Comparison of ENCODE assay signal across 27 cellular contexts in genomic region chr4:38676986-38677385, GRCh38. TPM values are rescaled to one million over a fixed set of nuclear protein-coding genes. Genes with fewer than 3 reads are reported as not detected.
A peak's percentile ranks its signal among the peaks of the same experiment; 100 is the strongest.
DNase-seq lines count a peak whose midpoint lies in the region; ATAC-seq and TF ChIP-seq lines count a peak whose summit lies in the region.
"Had no signal": no experiment of that assay in that cellular context is flagged by ENCODE, and none has a peak within 500 bp of the region (broad histone marks: within the 10 kb centered on the region; RNA-seq: fewer than 3 reads in every experiment).

No MANE protein-coding gene starts in this region.

- H3K9me3 ChIP-seq in CD4-positive, alpha-beta T cell (ENCODE audit: control insufficient read depth, low read length), result no peaks in the 10 kb centered on the region
- no peaks in the 10 kb centered on the region for H3K9me3 ChIP-seq in sigmoid colon
- H3K9me3 ChIP-seq: left lung, ovary, thoracic aorta had no signal

- no peak for ATAC-seq in CD4-positive, alpha-beta T cell (ENCODE audit: poor library complexity)
- no peak for ATAC-seq in activated T-helper 17 cell treated with anti-CD3 and anti-CD28 coated beads, Interleukin-2, amount 50 U/mL, for 72 hours (replicated peaks)
- ATAC-seq: left lung had no signal

- no peaks in the 10 kb centered on the region for H3K27me3 Mint-ChIP-seq in CD4-positive, alpha-beta T cell
- no peaks in the 10 kb centered on the region for H3K27me3 Mint-ChIP-seq in activated T-helper 17 cell treated with anti-CD3 and anti-CD28 coated beads, Interleukin-2, amount 50 U/mL, for 72 hours
- peaks cover 4 to 19% (median 11%) of the 10 kb centered on the region in 3 donors for H3K27me3 Mint-ChIP-seq in immature natural killer cell (ENCODE audit: low read depth in 3 of 3)
- H3K27me3 Mint-ChIP-seq: activated B cell treated with CpG ODN at 0.5 μM for 24 hours; dendritic cell treated with granulocyte-macrophage colony-stimulating factor and Interleukin-4, amounts not matched to agents 40 ng/mL and 50 ng/mL, for 4 days had no signal

- peaks cover 51% of the 10 kb centered on the region for H3K36me3 Mint-ChIP-seq in CD4-positive, alpha-beta T cell (ENCODE audit: low read depth)
- peaks cover 35% of the 10 kb centered on the region for H3K36me3 Mint-ChIP-seq in activated T-helper 17 cell treated with anti-CD3 and anti-CD28 coated beads, Interleukin-2, amount 50 U/mL, for 72 hours (ENCODE audit: low read depth)
- H3K36me3 Mint-ChIP-seq in immature natural killer cell, result peaks cover 17 to 20% (median 17%) of the 10 kb centered on the region in 3 donors

- intact Hi-C loops in CD4-positive, alpha-beta T cell (cut with DNase I, micrococcal nuclease), result no loop called here
- intact Hi-C loops in sigmoid colon (cut with DNase I), result loop anchor here (10.0 kb wide), 2 partner anchors 188 to 702 kb away; partner anchors contain the start of gene FAM114A1

- DNase-seq in CD4-positive, alpha-beta T cell, result no peak
- no peak for DNase-seq in immature natural killer cell
- no peak for DNase-seq in sigmoid colon
- DNase-seq in stimulated activated CD8-positive, alpha-beta memory T cell treated with anti-CD3 and anti-CD28 coated beads, Interleukin-4, amount 100 ng/mL, for 48 hours, result no peak
- no peak for DNase-seq in SIG-M5 (lab: John Stamatoyannopoulos, UW)
- DNase-seq in NCI-H510A (lab: John Stamatoyannopoulos, UW), result no peak
- DNase-seq in HK-2 (ENCODE audit: unreplicated experiment), result no peak
- DNase-seq: activated B cell treated with CpG ODN at 0.5 μM for 24 hours; activated CD4-positive, alpha-beta T cell treated with anti-CD3 and anti-CD28 coated beads, Interleukin-2, amount 50 U/mL, for 1 hour; activated T-cell treated with anti-CD3 and anti-CD28 coated beads, Interleukin-2, amount 50 U/mL, for 48 hours; aorta; CD8-positive, alpha-beta memory T cell; GOT3; Kasumi-1; left lung; MV-4-11; NCI-H510A treated with DMSO at 0.1 percent for 48 hours; ovary; retina; stimulated activated CD4-positive, alpha-beta T cell treated with anti-CD3 and anti-CD28 coated beads, Interleukin-12 subunit alpha, Interleukin-12 subunit beta, amount 100 ng/mL, for 4 hours; stimulated activated naive CD8-positive, alpha-beta T cell treated with anti-CD3 and anti-CD28 coated beads, Interleukin-15, Interleukin-2, amounts not matched to agents 100 U/mL and 50 U/mL, for 24 hours; T-helper 9 cell had no signal

- no peak overlapping the region for H3K27ac ChIP-seq in CD4-positive, alpha-beta T cell (ENCODE audit: low read depth, low read length)
- peak overlapping the region in 3 of 4 donors; percentile 53 to 100 (median 64) for H3K27ac ChIP-seq in sigmoid colon
- H3K27ac ChIP-seq: left lung, ovary, thoracic aorta had no signal

- H3K4me1 ChIP-seq in sigmoid colon, result peaks cover 0 to 100% (median 88%) of the 10 kb centered on the region in 4 donors

- H3K4me1 Mint-ChIP-seq in CD4-positive, alpha-beta T cell (ENCODE audit: low read depth), result peaks cover 86% of the 10 kb centered on the region
- peaks cover 56% of the 10 kb centered on the region for H3K4me1 Mint-ChIP-seq in activated T-helper 17 cell treated with anti-CD3 and anti-CD28 coated beads, Interleukin-2, amount 50 U/mL, for 72 hours
- H3K4me1 Mint-ChIP-seq in immature natural killer cell, result peaks cover 91 to 92% of the 10 kb centered on the region in 2 donors

- peaks cover 0 to 15% (median 4%) of the 10 kb centered on the region in 4 donors for H3K36me3 ChIP-seq in sigmoid colon
- H3K36me3 ChIP-seq: ovary had no signal

- no peak for TF ChIP-seq POLR2A in sigmoid colon (IDR thresholded peaks at IDR 0.05)

- no peak overlapping the region for H3K4me3 ChIP-seq in sigmoid colon
- H3K4me3 ChIP-seq: left lung, ovary, thoracic aorta had no signal

- peak overlapping the region; percentile 25 for H3K27ac Mint-ChIP-seq in CD4-positive, alpha-beta T cell
- H3K27ac Mint-ChIP-seq in activated T-helper 17 cell treated with anti-CD3 and anti-CD28 coated beads, Interleukin-2, amount 50 U/mL, for 72 hours, result peak overlapping the region; percentile 9
- H3K27ac Mint-ChIP-seq in immature natural killer cell, result peak overlapping the region; percentile 91 to 98 (median 96)
- H3K27ac Mint-ChIP-seq: activated B cell treated with CpG ODN at 0.5 μM for 24 hours; activated naive CD4-positive, alpha-beta T cell treated with anti-CD3 and anti-CD28 coated beads for 36 hours; dendritic cell treated with granulocyte-macrophage colony-stimulating factor and Interleukin-4, amounts not matched to agents 40 ng/mL and 50 ng/mL, for 4 days had no signal

- H3K9me3 Mint-ChIP-seq in CD4-positive, alpha-beta T cell, result no peaks in the 10 kb centered on the region
- no peaks in the 10 kb centered on the region for H3K9me3 Mint-ChIP-seq in activated T-helper 17 cell treated with anti-CD3 and anti-CD28 coated beads, Interleukin-2, amount 50 U/mL, for 72 hours
- H3K9me3 Mint-ChIP-seq in immature natural killer cell, result no peaks in the 10 kb centered on the region
- H3K9me3 Mint-ChIP-seq: activated B cell treated with CpG ODN at 0.5 μM for 24 hours; activated naive CD4-positive, alpha-beta T cell treated with anti-CD3 and anti-CD28 coated beads for 36 hours; CD8-positive, alpha-beta memory T cell; dendritic cell treated with granulocyte-macrophage colony-stimulating factor and Interleukin-4, amounts not matched to agents 40 ng/mL and 50 ng/mL, for 4 days; nephron had no signal

- POLR2A ChIA-PET in CD4-positive, alpha-beta T cell (lab: Charles Lee), result interaction anchor here (0.8 to 3.4 kb wide), 3 partner anchors 12 to 357 kb away, joined by 3 to 34 read pairs (median 3); no protein-coding TSS in a partner anchor

- H3K4me3 Mint-ChIP-seq in CD4-positive, alpha-beta T cell, result no peak overlapping the region
- H3K4me3 Mint-ChIP-seq in activated T-helper 17 cell treated with anti-CD3 and anti-CD28 coated beads, Interleukin-2, amount 50 U/mL, for 72 hours, result no peak overlapping the region
- H3K4me3 Mint-ChIP-seq in immature natural killer cell, result peak overlapping the region in 4 of 5 donors; percentile 54 to 79 (median 64)
- H3K4me3 Mint-ChIP-seq: activated B cell treated with CpG ODN at 0.5 μM for 24 hours; activated naive CD4-positive, alpha-beta T cell treated with anti-CD3 and anti-CD28 coated beads for 36 hours; dendritic cell treated with granulocyte-macrophage colony-stimulating factor and Interleukin-4, amounts not matched to agents 40 ng/mL and 50 ng/mL, for 4 days; nephron had no signal

- H3K27me3 ChIP-seq in CD4-positive, alpha-beta T cell (ENCODE audit: control insufficient read depth, insufficient read depth, low read length), result no peaks in the 10 kb centered on the region
- H3K27me3 ChIP-seq in sigmoid colon, result no peaks in the 10 kb centered on the region
- H3K27me3 ChIP-seq: left lung, ovary had no signal

- CTCF ChIA-PET in CD4-positive, alpha-beta T cell (lab: Charles Lee), result interaction anchor here (1.0 to 4.8 kb wide), 3 partner anchors 54 to 363 kb away, joined by 4 to 36 read pairs (median 7); no protein-coding TSS in a partner anchor

- TF ChIP-seq EP300 in sigmoid colon (IDR thresholded peaks at IDR 0.05), result no peak

- 41 to 79% methylated on average over 12 of the region's 12 CpGs for WGBS in sigmoid colon, 2 donors

- TF ChIP-seq CTCF in CD4-positive, alpha-beta T cell (IDR thresholded peaks at IDR 0.05), result no peak
- TF ChIP-seq CTCF in sigmoid colon (IDR thresholded peaks at IDR 0.05), result no peak

RNA-seq across cellular contexts. Expression of gene KLF3, which starts 13.0 kb away (rescaled TPM):
- 100 to 1,000 TPM; 203 to 204 TPM for total RNA-seq in CD4-positive, alpha-beta T cell
- total RNA-seq in activated T-helper 17 cell treated with anti-CD3 and anti-CD28 coated beads, Interleukin-2, amount 50 U/mL, for 72 hours, result 1 to 10 TPM; 4.3 to 5.5 TPM
- polyA plus RNA-seq in immature natural killer cell (10 to 100 TPM; 41.3 to 78.0 (median 63.8) TPM), sigmoid colon (10 to 100 TPM; 38.6 to 64.0 (median 48.6) TPM)
- total RNA-seq in sigmoid colon, result 10 to 100 TPM; 29.2 to 43.5 (median 38.0) TPM

Comparison
In these comparisons a context has a peak if more than half of its experiments do, and no peak if none do; other contexts are left out.
1. H3K27ac Mint-ChIP-seq: peak in every context shown above with its lines; median percentile 96 in immature natural killer cell; 25 in CD4-positive, alpha-beta T cell; 9 in activated T-helper 17 cell treated with anti-CD3 and anti-CD28 coated beads, Interleukin-2, amount 50 U/mL, for 72 hours.
2. H3K4me3 Mint-ChIP-seq: peak in immature natural killer cell (4 of 5); none in CD4-positive, alpha-beta T cell (single experiment) and activated T-helper 17 cell treated with anti-CD3 and anti-CD28 coated beads, Interleukin-2, amount 50 U/mL, for 72 hours (single experiment).
3. RNA of gene KLF3, which starts 13.0 kb away (total RNA-seq): 203 to 204 TPM in CD4-positive, alpha-beta T cell and 29.2 to 43.5 TPM in sigmoid colon; 4.3 to 5.5 TPM in activated T-helper 17 cell treated with anti-CD3 and anti-CD28 coated beads, Interleukin-2, amount 50 U/mL, for 72 hours; every median in the first group is over 4 times any median in the second.